Comparison of ENCODE assay signal across 21 cellular contexts in the genomic region with DNA sequence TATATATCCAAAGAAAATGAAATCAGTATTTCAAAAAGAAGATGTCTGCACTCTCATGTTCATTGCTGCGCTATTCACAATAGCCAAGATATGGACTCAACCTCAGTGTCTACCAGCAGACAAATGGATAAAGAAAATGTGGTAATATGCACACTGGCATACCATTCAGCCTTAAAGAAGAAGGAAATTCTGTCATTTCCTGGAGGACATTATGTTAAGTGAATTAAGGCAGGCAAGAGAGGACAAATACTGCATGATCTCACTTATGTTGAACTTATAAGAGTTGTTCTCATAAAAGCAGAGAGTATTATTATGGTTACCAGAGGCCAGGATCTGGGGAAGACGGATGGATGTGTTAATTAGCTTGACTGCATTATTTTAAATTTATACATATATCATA.
DNase-seq lines count a peak whose midpoint lies in the region; ATAC-seq, FAIRE-seq and TF ChIP-seq lines count a peak whose summit lies in the region.
"Had no signal": no experiment of that assay in that cellular context is flagged by ENCODE, and none has a peak within 500 bp of the region (broad histone marks: within the 10 kb centered on the region; RNA-seq: fewer than 3 reads in every experiment).

No MANE protein-coding gene starts in this region.

- H3K27me3 ChIP-seq in endothelial cell of umbilical vein (ENCODE audit: control insufficient read depth in 2 of 2, insufficient read depth in 2 of 2, low read length in 2 of 2), result no peaks in the 10 kb centered on the region
- H3K27me3 ChIP-seq: BLaER1 treated with 17β-estradiol and CSF1 and Interleukin-3, amounts not matched to agents 10 nM and 100 nM had no signal

- no peak overlapping the region for H3K4me3 ChIP-seq in endothelial cell of umbilical vein (replicated peaks in 1 of 3; ENCODE audit: insufficient read depth in 1 of 3, low read depth in 1 of 3, low read length in 3 of 3)
- H3K4me3 ChIP-seq: BLaER1 treated with 17β-estradiol and CSF1 and Interleukin-3, amounts not matched to agents 10 nM and 100 nM had no signal

- CTCF ChIA-PET in endothelial cell of umbilical vein (lab: Charles Lee), result interaction anchor here (0.9 to 1.1 kb wide), 2 partner anchors 55 to 128 kb away, joined by 3 read pairs; no protein-coding TSS in a partner anchor

- H3K9me3 Mint-ChIP-seq in T-helper 2 cell treated with Interferon-gamma antibody and Interleukin-4, amounts not matched to agents 5 μg/mL and 100 μg/mL, for 36 hours, result no peaks in the 10 kb centered on the region
- H3K9me3 Mint-ChIP-seq: CD4-positive, alpha-beta T cell; CD8-positive, alpha-beta T cell had no signal

- FAIRE-seq in endothelial cell of umbilical vein (lab: Jason Lieb, UNC), result peak; percentile 73
- FAIRE-seq: GM12891, GM19239 had no signal

- H4K20me1 ChIP-seq in endothelial cell of umbilical vein (replicated peaks; ENCODE audit: control insufficient read depth, extremely low read depth, insufficient read depth, low read length), result no peaks in the 10 kb centered on the region
- H4K20me1 ChIP-seq: BLaER1 treated with 17β-estradiol and CSF1 and Interleukin-3, amounts not matched to agents 10 nM and 100 nM had no signal

- TF ChIP-seq CTCF in endothelial cell of umbilical vein (IDR thresholded peaks at IDR 0.05; ENCODE audit: extremely low read depth in 1 of 2, insufficient read depth in 1 of 2, low read depth in 1 of 2, low read length in 2 of 2), result no peak

- no peak for TF ChIP-seq POLR2A in endothelial cell of umbilical vein (IDR thresholded peaks at IDR 0.05; ENCODE audit: low read depth, low read length)

- no peaks in the 10 kb centered on the region for H3K36me3 ChIP-seq in endothelial cell of umbilical vein (ENCODE audit: control insufficient read depth in 2 of 2, extremely low read depth in 1 of 2, insufficient read depth in 2 of 2, low read length in 2 of 2)
- H3K36me3 ChIP-seq: BLaER1 treated with 17β-estradiol and CSF1 and Interleukin-3, amounts not matched to agents 10 nM and 100 nM had no signal

- no peaks in the 10 kb centered on the region for H3K9me3 ChIP-seq in endothelial cell of umbilical vein (replicated peaks; ENCODE audit: control insufficient read depth, insufficient read depth, low read length)
- H3K9me3 ChIP-seq: BLaER1 treated with 17β-estradiol and CSF1 and Interleukin-3, amounts not matched to agents 10 nM and 100 nM had no signal

- intact Hi-C loops in endothelial cell of umbilical vein (cut with micrococcal nuclease), result no loop called here

- H3K9ac ChIP-seq in endothelial cell of umbilical vein (replicated peaks; ENCODE audit: extremely low read depth, insufficient read depth, low read length), result no peak overlapping the region
- H3K9ac ChIP-seq: BLaER1 treated with 17β-estradiol and CSF1 and Interleukin-3, amounts not matched to agents 10 nM and 100 nM had no signal

- dilution Hi-C loops in endothelial cell of umbilical vein (cut with MboI; ENCODE audit: extremely low pct_ligation_motif_present, low sequenced_read_pairs), result no loop called here

- POLR2A ChIA-PET in endothelial cell of umbilical vein (lab: Charles Lee), result no interaction called here

- H3K79me2 ChIP-seq in endothelial cell of umbilical vein (ENCODE audit: control insufficient read depth, insufficient read depth, low read length), result no peaks in the 10 kb centered on the region

- DNase-seq in KBM-7, result peak; percentile 16
- peak; percentile 50 for DNase-seq in dermis blood vessel endothelial cell
- peak; percentile 46 for DNase-seq in endothelial cell of umbilical vein (ENCODE audit: low read depth, low spot score)
- DNase-seq in T-helper 2 cell treated with Interferon-gamma antibody and Interleukin-4, amounts not matched to agents 5 μg/mL and 100 μg/mL, for 36 hours (ENCODE audit: low spot score), result no peak
- DNase-seq in DMS153 treated with DMSO at 0.1 percent for 48 hours (lab: John Stamatoyannopoulos, UW; ENCODE audit: unreplicated experiment), result no peak
- no peak for DNase-seq in SHP77 (lab: John Stamatoyannopoulos, UW)
- DNase-seq: 8988T; AML-193; CD4-positive, alpha-beta T cell; CD8-positive, alpha-beta T cell; COR-L47; DMS 273 treated with DMSO at 0.1 percent for 48 hours; DMS153; DMS79 treated with DMSO at 0.1 percent for 48 hours; GF-D8 had no signal

- no peaks in the 10 kb centered on the region for H3K4me1 Mint-ChIP-seq in T-helper 2 cell treated with Interferon-gamma antibody and Interleukin-4, amounts not matched to agents 5 μg/mL and 100 μg/mL, for 36 hours (ENCODE audit: low read depth)
- H3K4me1 Mint-ChIP-seq: B cell had no signal

- H3K27me3 Mint-ChIP-seq in T-helper 2 cell treated with Interferon-gamma antibody and Interleukin-4, amounts not matched to agents 5 μg/mL and 100 μg/mL, for 36 hours (ENCODE audit: low read depth), result no peaks in the 10 kb centered on the region
- H3K27me3 Mint-ChIP-seq: B cell; CD4-positive, alpha-beta T cell had no signal

- H3K4me3 Mint-ChIP-seq in T-helper 2 cell treated with Interferon-gamma antibody and Interleukin-4, amounts not matched to agents 5 μg/mL and 100 μg/mL, for 36 hours, result no peak overlapping the region
- H3K4me3 Mint-ChIP-seq: B cell; CD4-positive, alpha-beta T cell; CD8-positive, alpha-beta T cell had no signal

- H3K36me3 Mint-ChIP-seq in T-helper 2 cell treated with Interferon-gamma antibody and Interleukin-4, amounts not matched to agents 5 μg/mL and 100 μg/mL, for 36 hours (ENCODE audit: low read depth), result no peaks in the 10 kb centered on the region
- H3K36me3 Mint-ChIP-seq: CD8-positive, alpha-beta T cell had no signal

- in situ Hi-C loops in KBM-7 (cut with MboI; ENCODE audit: low pct_unique_long_range_greater_than_20kb, low sequenced_read_pairs), result no loop called here

- peaks cover 30% of the 10 kb centered on the region for H3K4me1 ChIP-seq in endothelial cell of umbilical vein (ENCODE audit: control insufficient read depth, extremely low read depth, insufficient read depth, low read length)

- ATAC-seq in GM21423 (IDR thresholded peaks at IDR 0.05; ENCODE audit: unreplicated experiment), result no peak
- ATAC-seq: CD8-positive, alpha-beta T cell had no signal

- peak overlapping the region; percentile 22 for H3K27ac ChIP-seq in endothelial cell of umbilical vein (ENCODE audit: insufficient read depth, low read depth, low read length)
- H3K27ac ChIP-seq: BLaER1 treated with 17β-estradiol and CSF1 and Interleukin-3, amounts not matched to agents 10 nM and 100 nM; C4-2B had no signal

- BruUV-seq in endothelial cell of umbilical vein (replicated peaks; lab: Mats Ljungman, UMichigan), result no TSS peak

- no peak overlapping the region for H3K27ac Mint-ChIP-seq in T-helper 2 cell treated with Interferon-gamma antibody and Interleukin-4, amounts not matched to agents 5 μg/mL and 100 μg/mL, for 36 hours
- H3K27ac Mint-ChIP-seq: B cell; CD4-positive, alpha-beta T cell; CD8-positive, alpha-beta T cell had no signal

- no peak overlapping the region for H2AFZ ChIP-seq in endothelial cell of umbilical vein (ENCODE audit: low read depth, low read length)

- no peak overlapping the region for H3K4me2 ChIP-seq in endothelial cell of umbilical vein (ENCODE audit: insufficient read depth, low read length)
- H3K4me2 ChIP-seq: BLaER1 treated with 17β-estradiol and CSF1 and Interleukin-3, amounts not matched to agents 10 nM and 100 nM had no signal

- H3K9me1 ChIP-seq in endothelial cell of umbilical vein (replicated peaks; ENCODE audit: control insufficient read depth, extremely low read depth, insufficient read depth, low read length), result no peaks in the 10 kb centered on the region

TF ChIP-seq in endothelial cell of umbilical vein, 7 proteins besides CTCF, POLR2A, EP300 and RAD21:
- no peak for TF ChIP-seq GATA2 (IDR thresholded peaks at IDR 0.05; ENCODE audit: insufficient read depth, insufficient read length, low read depth, low read length)
- TF ChIP-seq JUN (IDR thresholded peaks at IDR 0.05; ENCODE audit: borderline replicate concordance, insufficient read depth, insufficient read length, low read depth), result peak; percentile 27
- TF ChIP-seq FOS (IDR thresholded peaks at IDR 0.05; ENCODE audit: borderline replicate concordance, insufficient read depth, low read length), result no peak

Comparison
In these comparisons a context has a peak if more than half of its experiments do, and no peak if none do; other contexts are left out.
1. DNase-seq: peak in KBM-7 (single experiment), dermis blood vessel endothelial cell (single experiment) and endothelial cell of umbilical vein (single experiment); none in T-helper 2 cell treated with Interferon-gamma antibody and Interleukin-4, amounts not matched to agents 5 μg/mL and 100 μg/mL, for 36 hours (single experiment), DMS153 treated with DMSO at 0.1 percent for 48 hours (single experiment) and SHP77 (0 of 2).